Comparison of ENCODE assay signal across 12 cellular contexts in genomic region chr2:105375001-105375561, GRCh38. TPM values are rescaled to one million over a fixed set of nuclear protein-coding genes. Genes with fewer than 3 reads are reported as not detected.
A peak's percentile ranks its signal among the peaks of the same experiment; 100 is the strongest.
DNase-seq lines count a peak whose midpoint lies in the region; ATAC-seq and TF ChIP-seq lines count a peak whose summit lies in the region.
"Had no signal": no experiment of that assay in that cellular context is flagged by ENCODE, and none has a peak within 500 bp of the region (broad histone marks: within the 10 kb centered on the region; RNA-seq: fewer than 3 reads in every experiment).

No MANE protein-coding gene starts in this region.

- H3K4me2 ChIP-seq in mammary epithelial cell (ENCODE audit: insufficient read depth, low read depth, low read length): peak overlapping the region; percentile 37

- no peak overlapping the region for H2AFZ ChIP-seq in mammary epithelial cell (ENCODE audit: low read depth, low read length)

- dilution Hi-C loops in mammary epithelial cell (cut with HindIII; ENCODE audit: low sequenced_read_pairs): loop anchor here (5.0 kb wide), 2 partner anchors 82 to 147 kb away; no protein-coding TSS in a partner anchor

- H3K9me3 ChIP-seq in mammary epithelial cell (replicated peaks; ENCODE audit: insufficient read depth, low read length): no peaks in the 10 kb centered on the region
- H3K9me3 ChIP-seq in right cardiac atrium (ENCODE audit: control insufficient read depth, low read length): no peaks in the 10 kb centered on the region

- H3K27me3 ChIP-seq in mammary epithelial cell (ENCODE audit: insufficient read depth, low read length): no peaks in the 10 kb centered on the region
- H3K27me3 ChIP-seq in right cardiac atrium (ENCODE audit: control insufficient read depth, insufficient read depth): no peaks in the 10 kb centered on the region

- H4K20me1 ChIP-seq in mammary epithelial cell (ENCODE audit: insufficient read depth, low read length): no peaks in the 10 kb centered on the region

- H3K36me3 ChIP-seq in mammary epithelial cell (ENCODE audit: insufficient read depth, low read length): peaks cover 43% of the 10 kb centered on the region

- peak overlapping the region; percentile 20 for H3K9ac ChIP-seq in mammary epithelial cell (ENCODE audit: insufficient read depth, low read length)

- peaks cover 94% of the 10 kb centered on the region for H3K79me2 ChIP-seq in mammary epithelial cell (ENCODE audit: insufficient read depth, low read length)

- WGBS in mammary epithelial cell (ENCODE audit: low coverage, missing lambda C conversion rate): 66% methylated on average over 15 of the region's 15 CpGs
- 42% methylated on average over 15 of the region's 15 CpGs for WGBS in right cardiac atrium

- in situ Hi-C loops in mammary epithelial cell (cut with MboI; ENCODE audit: low sequenced_read_pairs in 2 of 2): loop anchor here (5.0 to 10.0 kb wide), 2 partner anchors 142 to 160 kb away; no protein-coding TSS in a partner anchor

- intact Hi-C loops in mammary epithelial cell (cut with micrococcal nuclease): no loop called here
- intact Hi-C loops in right cardiac atrium (cut with DNase I): no loop called here

- H3K4me3 ChIP-seq in mammary epithelial cell (replicated peaks in 1 of 3; ENCODE audit: insufficient read depth in 1 of 3, low read depth in 2 of 3, low read length in 3 of 3) (no peak overlapping the region), right cardiac atrium (ENCODE audit: low read length) (no peak overlapping the region)

- no TSS peak for BruUV-seq in mammary epithelial cell (replicated peaks; lab: Mats Ljungman, UMichigan)

- peak; percentile 66 for DNase-seq in ELR (ENCODE audit: low read depth)
- no peak for DNase-seq in mammary epithelial cell
- DNase-seq in right cardiac atrium: peak in 1 of 3 donors; percentile 78
- peak; percentile 73 for DNase-seq in smooth muscle cell of the brain vasculature (ENCODE audit: low read depth, low spot score)
- DNase-seq in NCI-H146 treated with DMSO at 0.1 percent for 48 hours (lab: John Stamatoyannopoulos, UW; ENCODE audit: unreplicated experiment): no peak
- no peak for DNase-seq in SK-N-DZ (ENCODE audit: low spot score)
- no peak for DNase-seq in middle frontal gyrus (ENCODE audit: extremely low spot score, low spot score)
- DNase-seq: cerebellar nuclear complex; GOT3; hippocampal formation; stimulated activated naive B cell treated with anti-CD40 and anti-IgM and Interleukin-4, amounts not matched to agents 10 μg/mL and 1 μg/mL and 100 μg/mL, for 72 hours had no signal

- CTCF ChIA-PET in mammary epithelial cell (lab: Charles Lee; ENCODE audit: low non-redundant PET): no interaction called here

- peaks cover 83% of the 10 kb centered on the region for H3K4me1 ChIP-seq in mammary epithelial cell (ENCODE audit: insufficient read depth, low read length)
- H3K4me1 ChIP-seq in right cardiac atrium (ENCODE audit: control insufficient read depth, insufficient read depth, low read length): peaks cover 2% of the 10 kb centered on the region

- TF ChIP-seq CTCF in mammary epithelial cell (conservative IDR thresholded peaks at IDR 0.05 in 1 of 2, IDR thresholded peaks at IDR 0.05 in 1 of 2; ENCODE audit: extremely low read depth in 1 of 2, insufficient read depth in 1 of 2, low read depth in 1 of 2, low read length in 2 of 2): no peak

- ATAC-seq in right cardiac atrium: peak; percentile 53 to 69
- ATAC-seq in GM21737 (IDR thresholded peaks at IDR 0.05; ENCODE audit: unreplicated experiment): no peak
- ATAC-seq: stimulated activated naive B cell treated with anti-CD40 and anti-IgM and Interleukin-4, amounts not matched to agents 10 μg/mL and 1 μg/mL and 100 μg/mL, for 72 hours had no signal

- peak overlapping the region; percentile 16 for H3K27ac ChIP-seq in mammary epithelial cell (ENCODE audit: insufficient read depth, low read depth, low read length)
- peak overlapping the region; percentile 55 for H3K27ac ChIP-seq in right cardiac atrium (ENCODE audit: low read length)

RNA-seq across cellular contexts. Expression of gene FHL2, which starts 23.8 kb away (rescaled TPM):
- total RNA-seq in mammary epithelial cell (100 to 1,000 TPM; 158 to 363 TPM), right cardiac atrium (100 to 1,000 TPM; 423 to 631 (median 511) TPM)
- polyA plus RNA-seq in mammary epithelial cell (280 TPM), right cardiac atrium (410 TPM)
- 170 TPM for polyA minus RNA-seq in mammary epithelial cell
- polyA plus RNA-seq in SK-N-DZ (2014; cell fraction: cytosol; rRNA removed): 15.6 and 17.7 TPM in 2 replicates
- polyA plus RNA-seq in SK-N-DZ (2014; cell fraction: nucleus; rRNA removed): 7.0 and 16.6 TPM in 2 replicates

RNA-seq across cellular contexts. Expression of gene C2orf49, which starts 37.7 kb away (rescaled TPM):
- 10 to 100 TPM; 16.5 TPM for total RNA-seq in mammary epithelial cell
- polyA plus RNA-seq in mammary epithelial cell: 8.7 TPM
- polyA minus RNA-seq in mammary epithelial cell: 8.0 TPM
- total RNA-seq in right cardiac atrium: 10 to 100 TPM; 13.2 to 20.3 (median 17.0) TPM
- polyA plus RNA-seq in right cardiac atrium: 15.8 TPM
- 17.4 and 18.2 TPM in 2 replicates for polyA plus RNA-seq in SK-N-DZ (2014; cell fraction: cytosol; rRNA removed)
- polyA plus RNA-seq in SK-N-DZ (2014; cell fraction: nucleus; rRNA removed): 5.3 and 7.7 TPM in 2 replicates

RNA-seq across cellular contexts. Expression of gene TGFBRAP1, which starts 45.5 kb away (rescaled TPM):
- total RNA-seq in mammary epithelial cell (10 to 100 TPM; 24.6 to 44.8 TPM), right cardiac atrium (10 to 100 TPM in 3 of 4 donors, 1 to 10 TPM in 1; 9.9 to 12.5 (median 11.8) TPM)
- polyA plus RNA-seq in mammary epithelial cell (9.8 TPM), right cardiac atrium (3.6 TPM)
- 19.2 TPM for polyA minus RNA-seq in mammary epithelial cell
- polyA plus RNA-seq in SK-N-DZ (2014; cell fraction: cytosol; rRNA removed): 13.9 and 15.6 TPM in 2 replicates
- polyA plus RNA-seq in SK-N-DZ (2014; cell fraction: nucleus; rRNA removed): 9.9 and 16.6 TPM in 2 replicates

Comparison
In these comparisons a context has a peak if more than half of its experiments do, and no peak if none do; other contexts are left out.
1. DNase-seq: peak in ELR (single experiment) and smooth muscle cell of the brain vasculature (single experiment); none in mammary epithelial cell (single experiment), NCI-H146 treated with DMSO at 0.1 percent for 48 hours (single experiment), SK-N-DZ (single experiment) and middle frontal gyrus (single experiment).